7 cellular contexts compared by ENCODE assay signal in the genomic region with DNA sequence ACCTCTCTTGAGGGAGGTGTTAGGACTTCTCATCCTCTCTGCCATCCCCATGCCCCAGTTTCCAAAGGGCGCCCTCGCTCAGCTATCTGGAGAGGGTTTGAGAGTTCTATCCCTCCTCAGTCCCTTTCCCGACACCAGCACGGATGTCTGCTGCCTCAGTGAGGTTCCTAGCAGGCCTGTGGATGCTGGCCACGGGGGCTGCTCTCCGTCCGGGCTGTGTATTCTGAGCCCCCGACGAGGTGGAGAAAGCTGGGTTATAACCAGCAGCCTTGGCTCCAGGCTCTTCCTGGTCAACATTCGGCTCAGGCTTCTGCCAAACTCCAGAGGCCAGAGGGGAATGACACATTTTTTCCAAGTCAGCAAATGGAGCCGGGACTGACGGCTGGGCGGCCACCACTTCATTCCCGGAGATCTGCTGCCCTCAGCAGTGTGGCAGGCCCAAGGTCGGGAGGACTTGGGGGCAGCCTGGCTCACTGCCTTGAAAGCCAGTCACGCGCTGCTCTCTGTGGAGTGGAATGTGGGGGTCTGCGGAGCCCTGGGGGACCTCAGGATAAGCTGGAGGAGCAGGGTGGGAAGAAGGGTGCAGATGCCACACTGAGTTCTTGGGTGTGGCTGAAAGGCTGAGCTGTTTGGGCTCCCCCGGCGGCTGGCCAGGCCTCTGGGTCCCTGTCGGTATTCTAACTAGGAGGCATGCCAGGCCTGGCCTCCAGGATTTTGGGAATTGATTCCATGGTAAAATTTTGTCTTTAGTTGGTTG. TPM values are rescaled to one million over a fixed set of nuclear protein-coding genes. Genes with fewer than 3 reads are reported as not detected.
A peak's percentile ranks its signal among the peaks of the same experiment; 100 is the strongest.
DNase-seq lines count a peak whose midpoint lies in the region; ATAC-seq and TF ChIP-seq lines count a peak whose summit lies in the region.

No MANE protein-coding gene starts in this region.

- peaks cover 30% of the 10 kb centered on the region for H3K36me3 Mint-ChIP-seq in MCF 10A (ENCODE audit: insufficient read depth, unreplicated experiment)

- H3K36me3 ChIP-seq in right lobe of liver (peaks cover 0 to 17% (median 7%) of the 10 kb centered on the region in 4 donors), thoracic aorta (peaks cover 21% of the 10 kb centered on the region)

- WGBS in right lobe of liver (ENCODE audit: insufficient coverage, low coverage, low lambda C conversion rate, missing lambda C conversion rate): 19% methylated on average over 12 of the region's 21 CpGs

- peaks cover 30% of the 10 kb centered on the region for H3K4me1 Mint-ChIP-seq in MCF 10A (ENCODE audit: insufficient read depth, unreplicated experiment)

- DNase-seq in M059J (ENCODE audit: low read depth) (peak; percentile 85), MCF 10A (ENCODE audit: unreplicated experiment) (no peak), right lobe of liver (peak; percentile 75 to 88 (median 86)), thoracic aorta (ENCODE audit: low spot score) (no peak)
- no peak for DNase-seq in stimulated activated CD8-positive, alpha-beta memory T cell treated with anti-CD3 and anti-CD28 coated beads, Interleukin-4, amount 100 ng/mL, for 48 hours
- DNase-seq in activated effector memory CD4-positive, alpha-beta T cell treated with anti-CD3 and anti-CD28 coated beads, Interleukin-2, amount 50 U/mL, for 16 hours: no peak

- BruUV-seq in MCF 10A (replicated peaks; lab: Mats Ljungman, UMichigan): no TSS peak

- peaks cover 0 to 61% (median 33%) of the 10 kb centered on the region in 4 donors for H3K4me1 ChIP-seq in right lobe of liver
- H3K4me1 ChIP-seq in thoracic aorta (ENCODE audit: control insufficient read depth in 1 of 2, low read depth in 2 of 2): peaks cover 52 to 65% of the 10 kb centered on the region in 2 donors

- peak overlapping the region; percentile 95 to 100 (median 99) for H3K27ac ChIP-seq in right lobe of liver
- H3K27ac ChIP-seq in thoracic aorta: peak overlapping the region; percentile 100

- CTCF ChIA-PET in MCF 10A (lab: Yijun Ruan, JAX): interaction anchor here (0.6 to 9.2 kb wide), 27 partner anchors 8 to 501 kb away, joined by 3 to 103 read pairs (median 4); partner anchors contain the start of genes C9orf50, IER5L and NTMT1

- POLR2A ChIA-PET in MCF 10A (lab: Yijun Ruan, JAX): interaction anchor here (0.6 to 5.7 kb wide), 23 partner anchors 13 to 614 kb away, joined by 3 to 154 read pairs (median 4); partner anchors contain the start of genes IER5L and NTMT1

- peak overlapping the region; percentile 97 for H3K27ac Mint-ChIP-seq in MCF 10A (ENCODE audit: low read depth, unreplicated experiment)

- ATAC-seq in right lobe of liver: peak; percentile 42 to 67 (median 56)
- peak; percentile 58 for ATAC-seq in thoracic aorta (ENCODE audit: insufficient number of reproducible peaks, low FRiP score, low read depth)
- ATAC-seq in GM18861 (IDR thresholded peaks at IDR 0.05; ENCODE audit: unreplicated experiment): no peak

- H3K4me3 Mint-ChIP-seq in MCF 10A (ENCODE audit: unreplicated experiment): peak overlapping the region; percentile 74

- no peaks in the 10 kb centered on the region for H3K27me3 ChIP-seq in right lobe of liver
- H3K27me3 ChIP-seq in thoracic aorta (replicated peaks; ENCODE audit: insufficient read depth): no peaks in the 10 kb centered on the region

- H3K9me3 ChIP-seq in right lobe of liver (no peaks in the 10 kb centered on the region), thoracic aorta (no peaks in the 10 kb centered on the region)

- H3K4me3 ChIP-seq in right lobe of liver (peak overlapping the region in 2 of 3 donors; percentile 11 to 53), thoracic aorta (peak overlapping the region; percentile 76)

- intact Hi-C loops in MCF 10A (cut with micrococcal nuclease) (loop anchor here (1.0 to 2.0 kb wide), 6 partner anchors 36 to 652 kb away; no protein-coding TSS in a partner anchor), right lobe of liver (cut with DNase I) (loop anchor here (5.0 to 10.0 kb wide), 2 partner anchors 34 to 636 kb away; no protein-coding TSS in a partner anchor)

- no peaks in the 10 kb centered on the region for H3K27me3 Mint-ChIP-seq in MCF 10A (ENCODE audit: insufficient read depth, unreplicated experiment)

- no peaks in the 10 kb centered on the region for H3K9me3 Mint-ChIP-seq in MCF 10A (ENCODE audit: unreplicated experiment)

- TF ChIP-seq POLR2A in right lobe of liver (IDR thresholded peaks at IDR 0.05): peak; percentile 84

- TF ChIP-seq CTCF in MCF 10A (IDR thresholded peaks at IDR 0.05; ENCODE audit: unreplicated experiment) (no peak), right lobe of liver (IDR thresholded peaks at IDR 0.05) (no peak), thoracic aorta (IDR thresholded peaks at IDR 0.05) (no peak)

RNA-seq across cellular contexts. Expression of gene PTPA, which starts 27.4 kb away (rescaled TPM):
- total RNA-seq in M059J (2014; rRNA removed; shearing (Covaris generic)): 106 and 152 TPM in 2 replicates
- 90.8 and 91.8 TPM in 2 replicates for total RNA-seq in MCF 10A (2022)
- total RNA-seq in right lobe of liver: 100 to 1,000 TPM in 1 of 6 experiments, 10 to 100 TPM in 5; 55.4 to 123 (median 62.0) TPM
- total RNA-seq in thoracic aorta: 10 to 100 TPM; 72.2 to 93.3 TPM

RNA-seq across cellular contexts. Expression of gene CRAT, which starts 28.1 kb away (rescaled TPM):
- 39.3 and 46.0 TPM in 2 replicates for total RNA-seq in M059J (2014; rRNA removed; shearing (Covaris generic))
- total RNA-seq in MCF 10A (2022) (14.5 and 17.0 TPM in 2 replicates), right lobe of liver (100 to 1,000 TPM in 4 of 6 experiments, 10 to 100 TPM in 2; 86.1 to 146 (median 104) TPM), thoracic aorta (100 to 1,000 TPM in 1 of 2 donors, 10 to 100 TPM in 1; 57.8 to 102 TPM)

RNA-seq across cellular contexts. Expression of gene IER5L, which starts 39.4 kb away (rescaled TPM):
- total RNA-seq in M059J (2014; rRNA removed; shearing (Covaris generic)): 43.1 and 75.3 TPM in 2 replicates
- total RNA-seq in MCF 10A (2022) (11.9 and 13.4 TPM in 2 replicates), right lobe of liver (10 to 100 TPM in 3 of 6 experiments, 1 to 10 TPM in 3; 2.7 to 19.8 (median 7.8) TPM), thoracic aorta (10 to 100 TPM; 65.4 to 81.2 TPM)

RNA-seq across cellular contexts. Expression of gene DOLPP1, which starts 57.7 kb away (rescaled TPM):
- 25.7 and 32.4 TPM in 2 replicates for total RNA-seq in M059J (2014; rRNA removed; shearing (Covaris generic))
- total RNA-seq in MCF 10A (2022): 16.3 and 18.5 TPM in 2 replicates
- total RNA-seq in right lobe of liver: 10 to 100 TPM; 10.1 to 16.8 (median 13.3) TPM
- 1 to 10 TPM; 3.4 to 9.7 TPM for total RNA-seq in thoracic aorta

Comparison
In these comparisons a context has a peak if more than half of its experiments do, and no peak if none do; other contexts are left out.
1. DNase-seq: peak in M059J (single experiment) and right lobe of liver (3 of 3); none in MCF 10A (single experiment), thoracic aorta (single experiment), stimulated activated CD8-positive, alpha-beta memory T cell treated with anti-CD3 and anti-CD28 coated beads, Interleukin-4, amount 100 ng/mL, for 48 hours (single experiment) and activated effector memory CD4-positive, alpha-beta T cell treated with anti-CD3 and anti-CD28 coated beads, Interleukin-2, amount 50 U/mL, for 16 hours (single experiment).